Comparison of ENCODE assay signal across 1 cellular context in the genomic region with DNA sequence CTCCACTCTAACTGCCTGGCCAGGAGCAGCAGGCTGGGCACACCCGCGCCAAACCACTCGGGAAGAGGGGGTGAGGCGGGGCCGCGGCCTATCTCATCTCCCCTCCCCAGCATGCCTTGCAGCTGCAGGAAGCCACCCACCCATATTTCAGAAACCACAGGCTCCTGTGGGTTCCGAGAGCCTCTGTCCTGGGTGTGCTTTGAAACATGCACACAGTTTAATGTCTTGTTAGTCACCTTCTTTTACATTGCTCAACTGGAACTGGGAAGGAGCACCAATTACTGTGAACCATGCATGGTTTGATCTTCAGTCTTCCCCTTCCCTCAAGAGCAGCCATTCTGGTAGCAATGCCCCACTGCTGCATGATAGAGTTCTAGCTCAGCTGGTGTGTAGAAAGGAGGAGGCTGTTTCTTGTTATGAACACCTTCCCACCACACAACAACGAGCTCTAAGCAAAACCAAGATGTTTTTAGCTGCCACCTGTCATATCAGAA.
TF ChIP-seq lines count a peak whose summit lies in the region.

No MANE protein-coding gene starts in this region.

TF ChIP-seq in K562, 482 proteins besides CTCF, POLR2A, EP300 and RAD21 (continued from another document and continues in another):
- TF ChIP-seq, protein P1, sequence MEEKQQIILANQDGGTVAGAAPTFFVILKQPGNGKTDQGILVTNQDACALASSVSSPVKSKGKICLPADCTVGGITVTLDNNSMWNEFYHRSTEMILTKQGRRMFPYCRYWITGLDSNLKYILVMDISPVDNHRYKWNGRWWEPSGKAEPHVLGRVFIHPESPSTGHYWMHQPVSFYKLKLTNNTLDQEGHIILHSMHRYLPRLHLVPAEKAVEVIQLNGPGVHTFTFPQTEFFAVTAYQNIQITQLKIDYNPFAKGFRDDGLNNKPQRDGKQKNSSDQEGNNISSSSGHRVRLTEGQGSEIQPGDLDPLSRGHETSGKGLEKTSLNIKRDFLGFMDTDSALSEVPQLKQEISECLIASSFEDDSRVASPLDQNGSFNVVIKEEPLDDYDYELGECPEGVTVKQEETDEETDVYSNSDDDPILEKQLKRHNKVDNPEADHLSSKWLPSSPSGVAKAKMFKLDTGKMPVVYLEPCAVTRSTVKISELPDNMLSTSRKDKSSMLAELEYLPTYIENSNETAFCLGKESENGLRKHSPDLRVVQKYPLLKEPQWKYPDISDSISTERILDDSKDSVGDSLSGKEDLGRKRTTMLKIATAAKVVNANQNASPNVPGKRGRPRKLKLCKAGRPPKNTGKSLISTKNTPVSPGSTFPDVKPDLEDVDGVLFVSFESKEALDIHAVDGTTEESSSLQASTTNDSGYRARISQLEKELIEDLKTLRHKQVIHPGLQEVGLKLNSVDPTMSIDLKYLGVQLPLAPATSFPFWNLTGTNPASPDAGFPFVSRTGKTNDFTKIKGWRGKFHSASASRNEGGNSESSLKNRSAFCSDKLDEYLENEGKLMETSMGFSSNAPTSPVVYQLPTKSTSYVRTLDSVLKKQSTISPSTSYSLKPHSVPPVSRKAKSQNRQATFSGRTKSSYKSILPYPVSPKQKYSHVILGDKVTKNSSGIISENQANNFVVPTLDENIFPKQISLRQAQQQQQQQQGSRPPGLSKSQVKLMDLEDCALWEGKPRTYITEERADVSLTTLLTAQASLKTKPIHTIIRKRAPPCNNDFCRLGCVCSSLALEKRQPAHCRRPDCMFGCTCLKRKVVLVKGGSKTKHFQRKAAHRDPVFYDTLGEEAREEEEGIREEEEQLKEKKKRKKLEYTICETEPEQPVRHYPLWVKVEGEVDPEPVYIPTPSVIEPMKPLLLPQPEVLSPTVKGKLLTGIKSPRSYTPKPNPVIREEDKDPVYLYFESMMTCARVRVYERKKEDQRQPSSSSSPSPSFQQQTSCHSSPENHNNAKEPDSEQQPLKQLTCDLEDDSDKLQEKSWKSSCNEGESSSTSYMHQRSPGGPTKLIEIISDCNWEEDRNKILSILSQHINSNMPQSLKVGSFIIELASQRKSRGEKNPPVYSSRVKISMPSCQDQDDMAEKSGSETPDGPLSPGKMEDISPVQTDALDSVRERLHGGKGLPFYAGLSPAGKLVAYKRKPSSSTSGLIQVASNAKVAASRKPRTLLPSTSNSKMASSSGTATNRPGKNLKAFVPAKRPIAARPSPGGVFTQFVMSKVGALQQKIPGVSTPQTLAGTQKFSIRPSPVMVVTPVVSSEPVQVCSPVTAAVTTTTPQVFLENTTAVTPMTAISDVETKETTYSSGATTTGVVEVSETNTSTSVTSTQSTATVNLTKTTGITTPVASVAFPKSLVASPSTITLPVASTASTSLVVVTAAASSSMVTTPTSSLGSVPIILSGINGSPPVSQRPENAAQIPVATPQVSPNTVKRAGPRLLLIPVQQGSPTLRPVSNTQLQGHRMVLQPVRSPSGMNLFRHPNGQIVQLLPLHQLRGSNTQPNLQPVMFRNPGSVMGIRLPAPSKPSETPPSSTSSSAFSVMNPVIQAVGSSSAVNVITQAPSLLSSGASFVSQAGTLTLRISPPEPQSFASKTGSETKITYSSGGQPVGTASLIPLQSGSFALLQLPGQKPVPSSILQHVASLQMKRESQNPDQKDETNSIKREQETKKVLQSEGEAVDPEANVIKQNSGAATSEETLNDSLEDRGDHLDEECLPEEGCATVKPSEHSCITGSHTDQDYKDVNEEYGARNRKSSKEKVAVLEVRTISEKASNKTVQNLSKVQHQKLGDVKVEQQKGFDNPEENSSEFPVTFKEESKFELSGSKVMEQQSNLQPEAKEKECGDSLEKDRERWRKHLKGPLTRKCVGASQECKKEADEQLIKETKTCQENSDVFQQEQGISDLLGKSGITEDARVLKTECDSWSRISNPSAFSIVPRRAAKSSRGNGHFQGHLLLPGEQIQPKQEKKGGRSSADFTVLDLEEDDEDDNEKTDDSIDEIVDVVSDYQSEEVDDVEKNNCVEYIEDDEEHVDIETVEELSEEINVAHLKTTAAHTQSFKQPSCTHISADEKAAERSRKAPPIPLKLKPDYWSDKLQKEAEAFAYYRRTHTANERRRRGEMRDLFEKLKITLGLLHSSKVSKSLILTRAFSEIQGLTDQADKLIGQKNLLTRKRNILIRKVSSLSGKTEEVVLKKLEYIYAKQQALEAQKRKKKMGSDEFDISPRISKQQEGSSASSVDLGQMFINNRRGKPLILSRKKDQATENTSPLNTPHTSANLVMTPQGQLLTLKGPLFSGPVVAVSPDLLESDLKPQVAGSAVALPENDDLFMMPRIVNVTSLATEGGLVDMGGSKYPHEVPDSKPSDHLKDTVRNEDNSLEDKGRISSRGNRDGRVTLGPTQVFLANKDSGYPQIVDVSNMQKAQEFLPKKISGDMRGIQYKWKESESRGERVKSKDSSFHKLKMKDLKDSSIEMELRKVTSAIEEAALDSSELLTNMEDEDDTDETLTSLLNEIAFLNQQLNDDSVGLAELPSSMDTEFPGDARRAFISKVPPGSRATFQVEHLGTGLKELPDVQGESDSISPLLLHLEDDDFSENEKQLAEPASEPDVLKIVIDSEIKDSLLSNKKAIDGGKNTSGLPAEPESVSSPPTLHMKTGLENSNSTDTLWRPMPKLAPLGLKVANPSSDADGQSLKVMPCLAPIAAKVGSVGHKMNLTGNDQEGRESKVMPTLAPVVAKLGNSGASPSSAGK (IDR thresholded peaks at IDR 0.05) = 0 out of 2 replicates have a peak, but pooled peaks have one; percentile 40
- TF ChIP-seq, protein P2, sequence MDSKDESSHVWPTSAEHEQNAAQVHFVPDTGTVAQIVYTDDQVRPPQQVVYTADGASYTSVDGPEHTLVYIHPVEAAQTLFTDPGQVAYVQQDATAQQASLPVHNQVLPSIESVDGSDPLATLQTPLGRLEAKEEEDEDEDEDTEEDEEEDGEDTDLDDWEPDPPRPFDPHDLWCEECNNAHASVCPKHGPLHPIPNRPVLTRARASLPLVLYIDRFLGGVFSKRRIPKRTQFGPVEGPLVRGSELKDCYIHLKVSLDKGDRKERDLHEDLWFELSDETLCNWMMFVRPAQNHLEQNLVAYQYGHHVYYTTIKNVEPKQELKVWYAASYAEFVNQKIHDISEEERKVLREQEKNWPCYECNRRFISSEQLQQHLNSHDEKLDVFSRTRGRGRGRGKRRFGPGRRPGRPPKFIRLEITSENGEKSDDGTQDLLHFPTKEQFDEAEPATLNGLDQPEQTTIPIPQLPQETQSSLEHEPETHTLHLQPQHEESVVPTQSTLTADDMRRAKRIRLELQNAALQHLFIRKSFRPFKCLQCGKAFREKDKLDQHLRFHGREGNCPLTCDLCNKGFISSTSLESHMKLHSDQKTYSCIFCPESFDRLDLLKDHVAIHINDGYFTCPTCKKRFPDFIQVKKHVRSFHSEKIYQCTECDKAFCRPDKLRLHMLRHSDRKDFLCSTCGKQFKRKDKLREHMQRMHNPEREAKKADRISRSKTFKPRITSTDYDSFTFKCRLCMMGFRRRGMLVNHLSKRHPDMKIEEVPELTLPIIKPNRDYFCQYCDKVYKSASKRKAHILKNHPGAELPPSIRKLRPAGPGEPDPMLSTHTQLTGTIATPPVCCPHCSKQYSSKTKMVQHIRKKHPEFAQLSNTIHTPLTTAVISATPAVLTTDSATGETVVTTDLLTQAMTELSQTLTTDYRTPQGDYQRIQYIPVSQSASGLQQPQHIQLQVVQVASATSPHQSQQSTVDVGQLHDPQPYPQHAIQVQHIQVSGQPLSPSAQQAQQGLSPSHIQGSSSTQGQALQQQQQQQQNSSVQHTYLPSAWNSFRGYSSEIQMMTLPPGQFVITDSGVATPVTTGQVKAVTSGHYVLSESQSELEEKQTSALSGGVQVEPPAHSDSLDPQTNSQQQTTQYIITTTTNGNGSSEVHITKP (IDR thresholded peaks at IDR 0.05; ENCODE audit: partially characterized antibody) = peak; percentile 96
- TF ChIP-seq CBFA2T3 (IDR thresholded peaks at IDR 0.05) (0 out of 2 replicates have a peak, but pooled peaks have one; percentile 7), ZNF76 (CRISPR knock-in tag; IDR thresholded peaks at IDR 0.05; ENCODE audit: borderline replicate concordance) (no peak), ZNF780A (CRISPR knock-in tag; IDR thresholded peaks at IDR 0.05) (no peak), CTBP1 (IDR thresholded peaks at IDR 0.05; ENCODE audit: borderline replicate concordance) (peak; percentile 9; the same call in 1 of the 2 replicates), RBM15 (IDR thresholded peaks at IDR 0.05; ENCODE audit: insufficient read depth, low read length) (no peak), MYC (IDR thresholded peaks at IDR 0.05; ENCODE audit: low read depth, low read length) (0 out of 2 replicates have a peak, but pooled peaks have one; percentile 10), MYC (CRISPR knock-in tag; IDR thresholded peaks at IDR 0.05; ENCODE audit: borderline replicate concordance, low read depth) (no peak), LEF1 (IDR thresholded peaks at IDR 0.05) (no peak), ZNF263 (CRISPR knock-in tag; IDR thresholded peaks at IDR 0.05; ENCODE audit: borderline replicate concordance) (0 out of 2 replicates have a peak, but pooled peaks have one; percentile 30), MCM2 (IDR thresholded peaks at IDR 0.05; ENCODE audit: low read depth) (no peak)
- TF ChIP-seq, protein P3, sequence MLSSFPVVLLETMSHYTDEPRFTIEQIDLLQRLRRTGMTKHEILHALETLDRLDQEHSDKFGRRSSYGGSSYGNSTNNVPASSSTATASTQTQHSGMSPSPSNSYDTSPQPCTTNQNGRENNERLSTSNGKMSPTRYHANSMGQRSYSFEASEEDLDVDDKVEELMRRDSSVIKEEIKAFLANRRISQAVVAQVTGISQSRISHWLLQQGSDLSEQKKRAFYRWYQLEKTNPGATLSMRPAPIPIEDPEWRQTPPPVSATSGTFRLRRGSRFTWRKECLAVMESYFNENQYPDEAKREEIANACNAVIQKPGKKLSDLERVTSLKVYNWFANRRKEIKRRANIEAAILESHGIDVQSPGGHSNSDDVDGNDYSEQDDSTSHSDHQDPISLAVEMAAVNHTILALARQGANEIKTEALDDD (IDR thresholded peaks at IDR 0.05) = peak; percentile 38; the same call in 1 of the 2 replicates
- TF ChIP-seq, protein P4, sequence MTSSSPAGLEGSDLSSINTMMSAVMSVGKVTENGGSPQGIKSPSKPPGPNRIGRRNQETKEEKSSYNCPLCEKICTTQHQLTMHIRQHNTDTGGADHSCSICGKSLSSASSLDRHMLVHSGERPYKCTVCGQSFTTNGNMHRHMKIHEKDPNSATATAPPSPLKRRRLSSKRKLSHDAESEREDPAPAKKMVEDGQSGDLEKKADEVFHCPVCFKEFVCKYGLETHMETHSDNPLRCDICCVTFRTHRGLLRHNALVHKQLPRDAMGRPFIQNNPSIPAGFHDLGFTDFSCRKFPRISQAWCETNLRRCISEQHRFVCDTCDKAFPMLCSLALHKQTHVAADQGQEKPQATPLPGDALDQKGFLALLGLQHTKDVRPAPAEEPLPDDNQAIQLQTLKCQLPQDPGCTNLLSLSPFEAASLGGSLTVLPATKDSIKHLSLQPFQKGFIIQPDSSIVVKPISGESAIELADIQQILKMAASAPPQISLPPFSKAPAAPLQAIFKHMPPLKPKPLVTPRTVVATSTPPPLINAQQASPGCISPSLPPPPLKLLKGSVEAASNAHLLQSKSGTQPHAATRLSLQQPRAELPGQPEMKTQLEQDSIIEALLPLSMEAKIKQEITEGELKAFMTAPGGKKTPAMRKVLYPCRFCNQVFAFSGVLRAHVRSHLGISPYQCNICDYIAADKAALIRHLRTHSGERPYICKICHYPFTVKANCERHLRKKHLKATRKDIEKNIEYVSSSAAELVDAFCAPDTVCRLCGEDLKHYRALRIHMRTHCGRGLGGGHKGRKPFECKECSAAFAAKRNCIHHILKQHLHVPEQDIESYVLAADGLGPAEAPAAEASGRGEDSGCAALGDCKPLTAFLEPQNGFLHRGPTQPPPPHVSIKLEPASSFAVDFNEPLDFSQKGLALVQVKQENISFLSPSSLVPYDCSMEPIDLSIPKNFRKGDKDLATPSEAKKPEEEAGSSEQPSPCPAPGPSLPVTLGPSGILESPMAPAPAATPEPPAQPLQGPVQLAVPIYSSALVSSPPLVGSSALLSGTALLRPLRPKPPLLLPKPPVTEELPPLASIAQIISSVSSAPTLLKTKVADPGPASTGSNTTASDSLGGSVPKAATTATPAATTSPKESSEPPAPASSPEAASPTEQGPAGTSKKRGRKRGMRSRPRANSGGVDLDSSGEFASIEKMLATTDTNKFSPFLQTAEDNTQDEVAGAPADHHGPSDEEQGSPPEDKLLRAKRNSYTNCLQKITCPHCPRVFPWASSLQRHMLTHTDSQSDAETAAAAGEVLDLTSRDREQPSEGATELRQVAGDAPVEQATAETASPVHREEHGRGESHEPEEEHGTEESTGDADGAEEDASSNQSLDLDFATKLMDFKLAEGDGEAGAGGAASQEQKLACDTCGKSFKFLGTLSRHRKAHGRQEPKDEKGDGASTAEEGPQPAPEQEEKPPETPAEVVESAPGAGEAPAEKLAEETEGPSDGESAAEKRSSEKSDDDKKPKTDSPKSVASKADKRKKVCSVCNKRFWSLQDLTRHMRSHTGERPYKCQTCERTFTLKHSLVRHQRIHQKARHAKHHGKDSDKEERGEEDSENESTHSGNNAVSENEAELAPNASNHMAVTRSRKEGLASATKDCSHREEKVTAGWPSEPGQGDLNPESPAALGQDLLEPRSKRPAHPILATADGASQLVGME (CRISPR knock-in tag; IDR thresholded peaks at IDR 0.05) = 0 out of 2 replicates have a peak, but pooled peaks have one; percentile 26
- TF ChIP-seq, protein P5, sequence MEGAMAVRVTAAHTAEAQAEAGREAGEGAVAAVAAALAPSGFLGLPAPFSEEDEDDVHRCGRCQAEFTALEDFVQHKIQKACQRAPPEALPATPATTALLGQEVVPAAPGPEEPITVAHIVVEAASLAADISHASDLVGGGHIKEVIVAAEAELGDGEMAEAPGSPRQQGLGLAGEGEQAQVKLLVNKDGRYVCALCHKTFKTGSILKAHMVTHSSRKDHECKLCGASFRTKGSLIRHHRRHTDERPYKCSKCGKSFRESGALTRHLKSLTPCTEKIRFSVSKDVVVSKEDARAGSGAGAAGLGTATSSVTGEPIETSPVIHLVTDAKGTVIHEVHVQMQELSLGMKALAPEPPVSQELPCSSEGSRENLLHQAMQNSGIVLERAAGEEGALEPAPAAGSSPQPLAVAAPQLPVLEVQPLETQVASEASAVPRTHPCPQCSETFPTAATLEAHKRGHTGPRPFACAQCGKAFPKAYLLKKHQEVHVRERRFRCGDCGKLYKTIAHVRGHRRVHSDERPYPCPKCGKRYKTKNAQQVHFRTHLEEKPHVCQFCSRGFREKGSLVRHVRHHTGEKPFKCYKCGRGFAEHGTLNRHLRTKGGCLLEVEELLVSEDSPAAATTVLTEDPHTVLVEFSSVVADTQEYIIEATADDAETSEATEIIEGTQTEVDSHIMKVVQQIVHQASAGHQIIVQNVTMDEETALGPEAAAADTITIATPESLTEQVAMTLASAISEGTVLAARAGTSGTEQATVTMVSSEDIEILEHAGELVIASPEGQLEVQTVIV (CRISPR knock-in tag; IDR thresholded peaks at IDR 0.05; ENCODE audit: borderline replicate concordance) = no peak
- TF ChIP-seq, protein P6, sequence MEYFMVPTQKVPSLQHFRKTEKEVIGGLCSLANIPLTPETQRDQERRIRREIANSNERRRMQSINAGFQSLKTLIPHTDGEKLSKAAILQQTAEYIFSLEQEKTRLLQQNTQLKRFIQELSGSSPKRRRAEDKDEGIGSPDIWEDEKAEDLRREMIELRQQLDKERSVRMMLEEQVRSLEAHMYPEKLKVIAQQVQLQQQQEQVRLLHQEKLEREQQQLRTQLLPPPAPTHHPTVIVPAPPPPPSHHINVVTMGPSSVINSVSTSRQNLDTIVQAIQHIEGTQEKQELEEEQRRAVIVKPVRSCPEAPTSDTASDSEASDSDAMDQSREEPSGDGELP (CRISPR knock-in tag; IDR thresholded peaks at IDR 0.05; ENCODE audit: borderline replicate concordance) = peak; percentile 36; the same call in 1 of the 2 replicates
- TF ChIP-seq, protein P7, sequence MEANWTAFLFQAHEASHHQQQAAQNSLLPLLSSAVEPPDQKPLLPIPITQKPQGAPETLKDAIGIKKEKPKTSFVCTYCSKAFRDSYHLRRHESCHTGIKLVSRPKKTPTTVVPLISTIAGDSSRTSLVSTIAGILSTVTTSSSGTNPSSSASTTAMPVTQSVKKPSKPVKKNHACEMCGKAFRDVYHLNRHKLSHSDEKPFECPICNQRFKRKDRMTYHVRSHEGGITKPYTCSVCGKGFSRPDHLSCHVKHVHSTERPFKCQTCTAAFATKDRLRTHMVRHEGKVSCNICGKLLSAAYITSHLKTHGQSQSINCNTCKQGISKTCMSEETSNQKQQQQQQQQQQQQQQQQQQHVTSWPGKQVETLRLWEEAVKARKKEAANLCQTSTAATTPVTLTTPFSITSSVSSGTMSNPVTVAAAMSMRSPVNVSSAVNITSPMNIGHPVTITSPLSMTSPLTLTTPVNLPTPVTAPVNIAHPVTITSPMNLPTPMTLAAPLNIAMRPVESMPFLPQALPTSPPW (CRISPR knock-in tag; IDR thresholded peaks at IDR 0.05) = peak; percentile 69
